ENCODE assay signal across 15 cellular contexts in the genomic region with DNA sequence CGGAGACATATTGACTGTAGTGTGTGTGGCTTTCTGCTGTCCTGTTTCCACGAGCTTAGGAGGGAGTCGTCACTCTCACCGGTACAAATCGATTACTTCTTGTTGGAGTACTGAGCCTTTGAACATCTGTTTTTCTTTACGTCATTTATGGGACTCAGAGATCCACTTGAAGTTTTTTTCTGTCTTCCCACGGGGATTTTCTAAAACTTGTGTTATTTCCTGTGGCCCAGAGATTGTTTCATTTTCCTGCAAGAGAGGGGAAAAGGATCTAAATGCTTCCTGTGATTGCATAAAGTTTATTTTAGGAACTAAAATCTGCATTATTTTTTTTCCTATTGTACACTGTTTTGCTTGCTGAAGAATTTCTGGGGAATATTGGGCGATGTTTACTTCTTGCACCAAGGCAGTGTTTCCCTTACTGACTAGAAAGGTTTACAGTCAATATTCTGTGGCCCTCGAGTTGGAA.
DNase-seq lines count a peak whose midpoint lies in the region; ATAC-seq and TF ChIP-seq lines count a peak whose summit lies in the region.
"Had no signal": no experiment of that assay in that cellular context is flagged by ENCODE, and none has a peak within 500 bp of the region (broad histone marks: within the 10 kb centered on the region; RNA-seq: fewer than 3 reads in every experiment).

No MANE protein-coding gene starts in this region.

- 25 to 28% methylated on average over 9 of the region's 9 CpGs for WGBS in thyroid gland, 2 donors

- peak overlapping the region in 3 of 4 donors; percentile 2 to 32 (median 18) for H3K4me3 ChIP-seq in gastrocnemius medialis
- H3K4me3 ChIP-seq in thyroid gland (replicated peaks in 1 of 3), result no peak overlapping the region

- H3K36me3 ChIP-seq in gastrocnemius medialis (no peaks in the 10 kb centered on the region), thyroid gland (no peaks in the 10 kb centered on the region)

- intact Hi-C loops in gastrocnemius medialis (cut with DNase I; ENCODE audit: low total_unique reads) (no loop called here), thyroid gland (cut with DNase I) (no loop called here)

- H3K27ac ChIP-seq in cingulate gyrus (ENCODE audit: low read depth, low read length) (peak overlapping the region; percentile 6), gastrocnemius medialis (peak overlapping the region; percentile 32 to 76 (median 66)), thyroid gland (peak overlapping the region in 1 of 3 donors; percentile 40)
- H3K27ac ChIP-seq: C4-2B had no signal

- no peaks in the 10 kb centered on the region for H3K9me3 ChIP-seq in gastrocnemius medialis
- H3K9me3 ChIP-seq in thyroid gland, result no peaks in the 10 kb centered on the region

- H3K4me1 ChIP-seq in gastrocnemius medialis (peaks cover 0 to 8% of the 10 kb centered on the region in 2 donors), thyroid gland (no peaks in the 10 kb centered on the region)

- H3K27me3 ChIP-seq in gastrocnemius medialis (no peaks in the 10 kb centered on the region), thyroid gland (no peaks in the 10 kb centered on the region)

- in situ Hi-C loops in gastrocnemius medialis (cut with MboI; ENCODE audit: low sequenced_read_pairs in 4 of 4), result no loop called here

- TF ChIP-seq CTCF in gastrocnemius medialis (IDR thresholded peaks at IDR 0.05 in 4 of 5, conservative IDR thresholded peaks at IDR 0.05 in 1 of 5) (no peak), thyroid gland (IDR thresholded peaks at IDR 0.05) (no peak)

- TF ChIP-seq POLR2A in gastrocnemius medialis (IDR thresholded peaks at IDR 0.05), result no peak
- no peak for TF ChIP-seq POLR2A in thyroid gland (IDR thresholded peaks at IDR 0.05)

- DNase-seq in NCI-H2171 (lab: John Stamatoyannopoulos, UW) (peak; percentile 10), iris pigment epithelial cell (ENCODE audit: low read depth) (peak; percentile 85), gastrocnemius medialis (no peak), DMS153 (lab: John Stamatoyannopoulos, UW) (no peak), thyroid gland (no peak)
- DNase-seq: activated gamma-delta T cell treated with Interleukin-2 at 50 U/mL for 16 hours; cerebellar nuclear complex; GDM1; NCI-H1436; stimulated activated CD4-positive, alpha-beta T cell treated with anti-CD3 and anti-CD28 coated beads, Interleukin-4, amount 100 ng/mL, for 1 hour; T-cell had no signal

- ATAC-seq in gastrocnemius medialis, result peak; percentile 75 to 86
- ATAC-seq in HG03095 (IDR thresholded peaks at IDR 0.05; ENCODE audit: unreplicated experiment), result no peak
- no peak for ATAC-seq in HG02610 (IDR thresholded peaks at IDR 0.05; ENCODE audit: unreplicated experiment)
- ATAC-seq: T-cell had no signal

Comparison
In these comparisons a context has a peak if more than half of its experiments do, and no peak if none do; other contexts are left out.
1. DNase-seq: peak in NCI-H2171 (single experiment) and iris pigment epithelial cell (single experiment); none in gastrocnemius medialis (0 of 2), DMS153 (single experiment) and thyroid gland (0 of 2).
2. ATAC-seq: peak in gastrocnemius medialis (2 of 2); none in HG03095 (single experiment) and HG02610 (single experiment).
3. H3K4me3 ChIP-seq: peak in gastrocnemius medialis (3 of 4); none in thyroid gland (0 of 3).